ENCODE assay signal across 9 cellular contexts in the genomic region with DNA sequence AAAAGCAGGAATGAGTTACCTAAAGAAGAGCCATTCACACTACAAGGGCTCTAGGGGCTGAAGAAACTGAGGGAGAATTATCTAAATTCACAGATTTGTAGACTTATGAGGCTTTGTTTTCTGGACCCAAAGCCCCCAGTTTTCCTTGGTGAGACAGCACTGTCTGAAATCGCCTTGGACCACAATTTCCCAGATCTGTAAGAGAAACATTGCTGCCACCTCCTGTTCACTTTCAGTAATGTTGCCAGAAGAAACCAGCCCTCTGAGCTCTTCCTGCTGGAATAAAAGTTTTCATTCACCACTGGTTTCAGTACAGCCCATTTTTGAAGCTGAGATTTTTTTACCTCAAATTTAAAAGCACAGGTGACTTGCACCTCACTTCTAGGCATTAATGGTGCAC.
DNase-seq lines count a peak whose midpoint lies in the region; ATAC-seq, FAIRE-seq and TF ChIP-seq lines count a peak whose summit lies in the region.
"Had no signal": no experiment of that assay in that cellular context is flagged by ENCODE, and none has a peak within 500 bp of the region (broad histone marks: within the 10 kb centered on the region; RNA-seq: fewer than 3 reads in every experiment).

No MANE protein-coding gene starts in this region.

- H3K4me2 ChIP-seq in K562 (ENCODE audit: insufficient read depth, low read length) = no peak overlapping the region

- BruUV-seq in K562 (replicated peaks; lab: Mats Ljungman, UMichigan) = no TSS peak

- POLR2A ChIA-PET in K562 (lab: Yijun Ruan, JAX) = no interaction called here

- CTCF ChIA-PET in K562 (lab: Yijun Ruan, JAX; ENCODE audit: low intra/inter-chr PET ratio) = interaction anchor here (1.6 kb wide), 1 partner anchor 1515 kb away, joined by 3 read pairs; no protein-coding TSS in a partner anchor

- in situ Hi-C loops in K562 (cut with MboI) = no loop called here

- no peak overlapping the region for H3K27ac Mint-ChIP-seq in stimulated activated naive B cell treated with anti-CD40 and anti-IgM and Interleukin-4, amounts not matched to agents 10 μg/mL and 1 μg/mL and 100 μg/mL, for 72 hours
- H3K27ac Mint-ChIP-seq: CD4-positive, CD25-positive, alpha-beta regulatory T cell had no signal

- ATAC-seq in HG02852 (IDR thresholded peaks at IDR 0.05; ENCODE audit: unreplicated experiment) = peak; percentile 70
- peak; percentile 57; the same call in 1 of the 3 replicates for ATAC-seq in K562
- peak; percentile 38 to 49 for ATAC-seq in stimulated activated naive B cell treated with anti-CD40 and anti-IgM and Interleukin-4, amounts not matched to agents 10 μg/mL and 1 μg/mL and 100 μg/mL, for 72 hours (replicated peaks)
- no peak for ATAC-seq in GM21515 (IDR thresholded peaks at IDR 0.05; ENCODE audit: unreplicated experiment)

- no peaks in the 10 kb centered on the region for H3K36me3 Mint-ChIP-seq in stimulated activated naive B cell treated with anti-CD40 and anti-IgM and Interleukin-4, amounts not matched to agents 10 μg/mL and 1 μg/mL and 100 μg/mL, for 72 hours
- H3K36me3 Mint-ChIP-seq: CD4-positive, CD25-positive, alpha-beta regulatory T cell had no signal

- TF ChIP-seq RAD21 in K562 (CRISPR knock-in tag; conservative IDR thresholded peaks at IDR 0.05 in 1 of 2, IDR thresholded peaks at IDR 0.05 in 1 of 2) = peak; percentile 20 to 60; a peak in 3 of 4 replicates

- no peak overlapping the region for H3K27ac ChIP-seq in K562 (ENCODE audit: extremely low read depth, low read depth, low read length)

- no peaks in the 10 kb centered on the region for H3K79me2 ChIP-seq in K562 (ENCODE audit: control insufficient read depth, insufficient read depth, low read length)

- H3K4me3 ChIP-seq in K562 = no peak overlapping the region

- peak; percentile 30 to 58 (median 40) for TF ChIP-seq CTCF in K562 (IDR thresholded peaks at IDR 0.05 in 2 of 3, conservative IDR thresholded peaks at IDR 0.05 in 1 of 3; ENCODE audit: insufficient read depth in 2 of 3, low read depth in 1 of 3, low read length in 3 of 3)

- FAIRE-seq in K562 (lab: Jason Lieb, UNC) = peak; percentile 60

- H3K36me3 ChIP-seq in K562 (ENCODE audit: control insufficient read depth, insufficient read depth, low read length) = no peaks in the 10 kb centered on the region

- TF ChIP-seq EP300 in K562 (IDR thresholded peaks at IDR 0.05; ENCODE audit: low read length) = no peak

- intact Hi-C loops in K562 (cut with micrococcal nuclease) = loop anchor here (5.0 to 10.0 kb wide), 4 partner anchors 180 to 1515 kb away; no protein-coding TSS in a partner anchor

- H2AFZ ChIP-seq in K562 (ENCODE audit: low read depth, low read length) = no peak overlapping the region

- no peak overlapping the region for H3K9ac ChIP-seq in K562 (ENCODE audit: insufficient read depth in 1 of 2, low read depth in 2 of 2, low read length in 2 of 2)

- no peak overlapping the region for H3K4me3 Mint-ChIP-seq in stimulated activated naive B cell treated with anti-CD40 and anti-IgM and Interleukin-4, amounts not matched to agents 10 μg/mL and 1 μg/mL and 100 μg/mL, for 72 hours
- H3K4me3 Mint-ChIP-seq: CD4-positive, CD25-positive, alpha-beta regulatory T cell had no signal

- H3K4me1 Mint-ChIP-seq in stimulated activated naive B cell treated with anti-CD40 and anti-IgM and Interleukin-4, amounts not matched to agents 10 μg/mL and 1 μg/mL and 100 μg/mL, for 72 hours = no peaks in the 10 kb centered on the region
- H3K4me1 Mint-ChIP-seq: CD4-positive, CD25-positive, alpha-beta regulatory T cell had no signal

- no CpG with 5 or more reads among the region's 1 CpG for WGBS in K562 (ENCODE audit: insufficient coverage, low coverage, missing lambda C conversion rate)

- H4K20me1 ChIP-seq in K562 (replicated peaks; ENCODE audit: control insufficient read depth, insufficient read depth, low read length) = no peaks in the 10 kb centered on the region

- DNase-seq in NCI-H2029 treated with DMSO at 0.1 percent for 48 hours (lab: John Stamatoyannopoulos, UW) (peak; percentile 19), NCI-H2029 (lab: John Stamatoyannopoulos, UW) (no peak), NCI-H345 (lab: John Stamatoyannopoulos, UW) (peak; percentile 62), K562 (ENCODE audit: extremely low read depth in 1 of 4, low spot score in 3 of 4) (peak; percentile 15 to 32 (median 28)), iPS-NIHi11 (ENCODE audit: low spot score) (peak; percentile 61)
- DNase-seq in stimulated activated naive B cell treated with anti-CD40 and anti-IgM and Interleukin-4, amounts not matched to agents 10 μg/mL and 1 μg/mL and 100 μg/mL, for 72 hours = peak; percentile 6

- no peaks in the 10 kb centered on the region for H3K4me1 ChIP-seq in K562 (replicated peaks in 1 of 2; ENCODE audit: control insufficient read depth in 2 of 2, insufficient read depth in 2 of 2, low read length in 2 of 2)

- no peaks in the 10 kb centered on the region for H3K9me3 Mint-ChIP-seq in stimulated activated naive B cell treated with anti-CD40 and anti-IgM and Interleukin-4, amounts not matched to agents 10 μg/mL and 1 μg/mL and 100 μg/mL, for 72 hours

- TF ChIP-seq POLR2A in K562 (conservative IDR thresholded peaks at IDR 0.05) = no peak

- no peaks in the 10 kb centered on the region for H3K9me3 ChIP-seq in K562 (replicated peaks; ENCODE audit: control insufficient read depth, insufficient read depth, low read depth, low read length)

- no peaks in the 10 kb centered on the region for H3K27me3 ChIP-seq in K562 (ENCODE audit: control insufficient read depth in 2 of 2, insufficient read depth in 2 of 2, low read length in 2 of 2)

- H3K9me1 ChIP-seq in K562 (ENCODE audit: control insufficient read depth, insufficient read depth, low read length) = no peaks in the 10 kb centered on the region

- H3K27me3 Mint-ChIP-seq in stimulated activated naive B cell treated with anti-CD40 and anti-IgM and Interleukin-4, amounts not matched to agents 10 μg/mL and 1 μg/mL and 100 μg/mL, for 72 hours = peaks cover 12 to 13% of the 10 kb centered on the region in 2 donors
- H3K27me3 Mint-ChIP-seq: CD4-positive, CD25-positive, alpha-beta regulatory T cell had no signal

TF ChIP-seq in K562, 482 proteins besides CTCF, POLR2A, EP300 and RAD21:
- TF ChIP-seq SMC3 (conservative IDR thresholded peaks at IDR 0.05; ENCODE audit: insufficient read depth, low read depth, low read length) (0 out of 2 replicates have a peak, but pooled peaks have one; percentile 24), HDGF (IDR thresholded peaks at IDR 0.05) (no peak)
